Comparison of ENCODE assay signal across 8 cellular contexts in the genomic region with DNA sequence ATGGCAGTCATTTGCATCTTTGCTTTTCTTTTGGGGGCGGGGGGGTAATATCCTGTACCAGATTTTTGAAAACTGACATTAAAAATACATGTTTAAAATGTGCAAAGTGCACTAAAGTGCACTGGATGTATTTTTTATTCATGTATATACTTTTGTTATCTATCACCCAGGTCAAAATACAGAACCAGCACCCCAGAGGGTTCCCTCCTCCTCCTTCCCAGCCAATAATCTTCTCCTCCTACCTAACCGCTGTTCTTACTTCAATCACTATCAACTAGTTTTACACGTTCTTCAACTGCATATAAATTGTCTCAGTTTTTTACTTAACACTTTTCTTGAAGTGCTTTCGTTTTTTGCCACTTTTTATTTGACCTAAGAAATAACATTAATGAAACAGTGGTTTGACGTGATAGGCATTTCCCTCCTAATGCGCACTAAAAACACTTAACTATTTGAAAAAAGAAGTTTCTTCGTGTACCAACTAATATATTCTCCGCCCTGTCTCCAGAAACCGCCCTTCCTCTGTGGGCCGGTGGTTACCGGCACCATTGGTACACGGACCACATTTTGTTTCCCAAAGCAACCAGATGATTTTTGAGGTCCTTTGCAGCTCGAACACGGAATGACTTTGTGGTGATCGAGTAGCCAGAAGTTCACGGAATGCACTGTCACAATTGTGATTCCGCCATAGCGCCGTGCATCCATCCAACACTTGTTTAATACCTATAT. TPM values are rescaled to one million over a fixed set of nuclear protein-coding genes. Genes with fewer than 3 reads are reported as not detected.
DNase-seq lines count a peak whose midpoint lies in the region; ATAC-seq and TF ChIP-seq lines count a peak whose summit lies in the region.

No MANE protein-coding gene starts in this region.

- H3K4me3 Mint-ChIP-seq in nephron, result peak overlapping the region; percentile 90 to 93 (median 90)

- peaks cover under 1% of the 10 kb centered on the region for H3K36me3 Mint-ChIP-seq in nephron (ENCODE audit: low read depth)

- ATAC-seq in GM21576 (IDR thresholded peaks at IDR 0.05; ENCODE audit: unreplicated experiment) (no peak), HG03469 (IDR thresholded peaks at IDR 0.05; ENCODE audit: unreplicated experiment) (no peak)

- H3K27ac ChIP-seq in WERI-Rb-1 (peak overlapping the region; percentile 76), urinary bladder (ENCODE audit: low read depth) (no peak overlapping the region)
- peak overlapping the region; percentile 84 for H3K27ac ChIP-seq in effector memory CD4-positive, alpha-beta T cell (ENCODE audit: insufficient read depth, low read length, poor library complexity, severe bottlenecking)

- H3K27ac Mint-ChIP-seq in nephron, result peak overlapping the region; percentile 11 to 95 (median 68)

- no peaks in the 10 kb centered on the region for H3K9me3 Mint-ChIP-seq in nephron

- H3K4me3 ChIP-seq in WERI-Rb-1 (ENCODE audit: low read depth, low read length) (peak overlapping the region; percentile 86), urinary bladder (ENCODE audit: low read depth, low read length) (peak overlapping the region; percentile 90)
- peak overlapping the region; percentile 72 for H3K4me3 ChIP-seq in effector memory CD4-positive, alpha-beta T cell (ENCODE audit: insufficient read depth, low read depth, low read length, poor library complexity, severe bottlenecking)

- peak; percentile 8 to 25 for DNase-seq in activated CD8-positive, alpha-beta memory T cell treated with anti-CD3 and anti-CD28 coated beads for 1 hour (ENCODE audit: extremely low read depth in 1 of 2, low read depth in 1 of 2)
- DNase-seq in activated CD8-positive, alpha-beta memory T cell treated with anti-CD3 and anti-CD28 coated beads for 24 hours, result no peak
- no peak for DNase-seq in WERI-Rb-1
- DNase-seq in effector memory CD4-positive, alpha-beta T cell, result peak; percentile 56 to 63 (median 57)

- no peaks in the 10 kb centered on the region for H3K9me3 ChIP-seq in WERI-Rb-1 (ENCODE audit: severe bottlenecking)
- H3K9me3 ChIP-seq in effector memory CD4-positive, alpha-beta T cell (ENCODE audit: control insufficient read depth, low read length), result no peaks in the 10 kb centered on the region

- 10% methylated on average over 19 of the region's 19 CpGs for WGBS in urinary bladder

- peaks cover 13% of the 10 kb centered on the region for H3K4me1 ChIP-seq in effector memory CD4-positive, alpha-beta T cell (ENCODE audit: control insufficient read depth, insufficient read depth, low read length, poor library complexity, severe bottlenecking)
- no peaks in the 10 kb centered on the region for H3K4me1 ChIP-seq in urinary bladder (ENCODE audit: insufficient read depth)

- H3K4me1 Mint-ChIP-seq in nephron, result peaks cover 33% of the 10 kb centered on the region

- peaks cover 3% of the 10 kb centered on the region for H3K27me3 Mint-ChIP-seq in nephron (ENCODE audit: low read depth)

- no peak for TF ChIP-seq CTCF in WERI-Rb-1 (IDR thresholded peaks at IDR 0.05; ENCODE audit: low read depth, low read length)
- TF ChIP-seq CTCF in nephron (IDR thresholded peaks at IDR 0.05; ENCODE audit: unreplicated experiment in 3 of 3), result no peak

- no peaks in the 10 kb centered on the region for H3K27me3 ChIP-seq in WERI-Rb-1 (ENCODE audit: insufficient read depth, low read depth, severe bottlenecking)
- H3K27me3 ChIP-seq in effector memory CD4-positive, alpha-beta T cell (replicated peaks; ENCODE audit: control insufficient read depth, insufficient read depth, low read length, poor library complexity, severe bottlenecking), result no peaks in the 10 kb centered on the region

- H3K36me3 ChIP-seq in WERI-Rb-1, result peaks cover 5% of the 10 kb centered on the region
- H3K36me3 ChIP-seq in effector memory CD4-positive, alpha-beta T cell (ENCODE audit: control insufficient read depth, insufficient read depth, low read length), result no peaks in the 10 kb centered on the region
- no peaks in the 10 kb centered on the region for H3K36me3 ChIP-seq in urinary bladder (ENCODE audit: insufficient read depth)

RNA-seq across cellular contexts. Expression of a gene that starts 0.8 kb away (rescaled TPM):
- total RNA-seq in urinary bladder, result 206 TPM
- polyA plus RNA-seq in urinary bladder, result 84.2 TPM

Comparison
In these comparisons a context has a peak if more than half of its experiments do, and no peak if none do; other contexts are left out.
1. DNase-seq: peak in activated CD8-positive, alpha-beta memory T cell treated with anti-CD3 and anti-CD28 coated beads for 1 hour (2 of 2) and effector memory CD4-positive, alpha-beta T cell (3 of 3); none in activated CD8-positive, alpha-beta memory T cell treated with anti-CD3 and anti-CD28 coated beads for 24 hours (single experiment) and WERI-Rb-1 (single experiment).
2. Peak in every context shown above with its lines, with median percentiles within 50 percentile points of each other: H3K4me3 ChIP-seq.